10 cellular contexts compared by ENCODE assay signal in the genomic region with DNA sequence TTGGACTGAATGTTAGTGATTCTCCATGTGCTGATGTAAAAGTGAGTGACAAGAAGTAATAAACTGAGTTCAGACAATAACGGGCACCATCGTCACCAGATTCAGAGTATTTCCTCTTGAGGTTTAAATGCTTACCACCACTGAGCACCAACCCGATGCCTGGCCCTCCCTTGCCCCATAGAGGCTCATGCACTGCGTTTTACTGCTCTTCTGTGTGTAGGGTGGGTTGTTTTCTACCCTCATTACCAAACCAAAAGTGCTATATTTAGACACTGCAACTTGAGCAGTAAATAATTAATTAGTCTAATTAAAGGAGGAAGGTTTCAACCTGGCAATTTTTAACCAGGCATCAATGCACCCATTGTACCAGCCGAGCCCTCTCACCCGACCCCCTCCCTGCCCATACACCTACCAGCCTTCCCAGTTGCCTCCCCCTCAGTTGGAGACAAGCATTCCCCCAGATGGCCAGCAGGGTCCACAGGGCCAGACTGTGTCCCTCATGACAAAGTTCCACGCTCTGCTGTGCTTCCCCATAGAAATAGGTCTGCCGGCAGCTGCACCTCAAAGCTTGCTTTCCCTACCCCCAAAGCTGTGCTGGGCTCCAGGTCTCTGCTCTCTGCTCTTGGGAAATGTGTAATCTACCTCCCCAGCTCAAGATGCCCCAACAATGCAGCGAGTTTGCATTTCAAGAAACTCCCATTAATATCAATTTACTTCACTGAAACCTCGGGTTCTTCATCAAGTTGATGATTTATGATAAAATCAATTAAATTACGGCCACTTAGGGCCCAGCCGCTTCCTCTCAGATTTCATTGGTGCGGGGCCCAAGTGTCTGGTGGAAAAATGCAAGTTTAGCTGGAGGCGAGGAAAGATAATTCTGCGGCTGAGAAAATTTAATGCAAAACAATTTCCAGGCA. TPM values are rescaled to one million over a fixed set of nuclear protein-coding genes. Genes with fewer than 3 reads are reported as not detected.
DNase-seq lines count a peak whose midpoint lies in the region; ATAC-seq, FAIRE-seq and TF ChIP-seq lines count a peak whose summit lies in the region.
"Had no signal": no experiment of that assay in that cellular context is flagged by ENCODE, and none has a peak within 500 bp of the region (broad histone marks: within the 10 kb centered on the region; RNA-seq: fewer than 3 reads in every experiment).

No MANE protein-coding gene starts in this region.

- no peak overlapping the region for H3K9ac ChIP-seq in H1 (replicated peaks in 1 of 4; ENCODE audit: extremely low read depth in 1 of 4, low read depth in 3 of 4, low read length in 3 of 4)

- H3K9me3 ChIP-seq in H1 (ENCODE audit: insufficient read depth in 2 of 2, low read depth in 1 of 2, low read length in 1 of 2) (no peaks in the 10 kb centered on the region), spleen (no peaks in the 10 kb centered on the region), left lung (no peaks in the 10 kb centered on the region)

- TF ChIP-seq POLR2A in H1 (IDR thresholded peaks at IDR 0.05; ENCODE audit: control extremely low read depth in 1 of 2, low read depth in 2 of 2, low read length in 2 of 2) (no peak), spleen (IDR thresholded peaks at IDR 0.05) (no peak)

- H3K4me3 ChIP-seq in H1 (ENCODE audit: extremely low read depth in 1 of 4, insufficient read depth in 2 of 4, low read depth in 3 of 4, low read length in 4 of 4) (no peak overlapping the region), spleen (peak overlapping the region in 2 of 8 donors; percentile 42 to 59), left lung (no peak overlapping the region)

- H3K14ac ChIP-seq in H1 (ENCODE audit: insufficient read length) = no peak overlapping the region

- no peak overlapping the region for H2BK20ac ChIP-seq in H1 (ENCODE audit: low read length)

- DNase-seq in NCI-H146 (lab: John Stamatoyannopoulos, UW) (peak; percentile 34), NCI-H146 treated with DMSO at 0.1 percent for 48 hours (lab: John Stamatoyannopoulos, UW; ENCODE audit: unreplicated experiment) (no peak), H1 (ENCODE audit: low read depth in 1 of 2, low spot score in 2 of 2) (no peak), spleen (no peak), NCI-H82 (lab: John Stamatoyannopoulos, UW) (no peak), NCI-H2171 (lab: John Stamatoyannopoulos, UW) (no peak), left lung (no peak)
- DNase-seq: NCI-H1694 treated with DMSO at 0.1 percent for 48 hours had no signal

- no peaks in the 10 kb centered on the region for H3K79me2 ChIP-seq in H1 (ENCODE audit: control insufficient read depth in 1 of 2, insufficient read depth in 2 of 2, low read length in 2 of 2)

- ATAC-seq in HG02981 (IDR thresholded peaks at IDR 0.05; ENCODE audit: unreplicated experiment) (peak; percentile 57), left lung (no peak)

- H4K20me1 ChIP-seq in H1 (replicated peaks in 1 of 2; ENCODE audit: control insufficient read depth in 1 of 2, insufficient read depth in 2 of 2, low read length in 2 of 2) = peaks cover 6 to 37% of the 10 kb centered on the region in 2 experiments

- no peak overlapping the region for H3K4me2 ChIP-seq in H1 (ENCODE audit: insufficient read depth in 1 of 2, low read depth in 2 of 2, low read length in 2 of 2)

- no peak overlapping the region for H4K91ac ChIP-seq in H1 (replicated peaks; ENCODE audit: insufficient read length, low read length)

- no peaks in the 10 kb centered on the region for H3K79me1 ChIP-seq in H1 (ENCODE audit: low read depth, low read length)

- POLR2A ChIA-PET in H1 (lab: Charles Lee; ENCODE audit: partially characterized antibody) = interaction anchor here (1.6 kb wide), 1 partner anchor 19 kb away, joined by 4 read pairs; no protein-coding TSS in a partner anchor

- no peak overlapping the region for H2BK120ac ChIP-seq in H1 (replicated peaks; ENCODE audit: low read depth, low read length)

- H4K5ac ChIP-seq in H1 (ENCODE audit: insufficient read length, low read depth, low read length) = no peak overlapping the region

- CTCF ChIA-PET in H1 (lab: Charles Lee; ENCODE audit: partially characterized antibody) = interaction anchor here (0.6 to 3.4 kb wide), 11 partner anchors 13 to 396 kb away, joined by 3 to 14 read pairs (median 3); partner anchors contain the start of genes HOXB5 and HOXB8

- no peak for TF ChIP-seq RAD21 in H1 (IDR thresholded peaks at IDR 0.05 in 1 of 2, conservative IDR thresholded peaks at IDR 0.05 in 1 of 2; ENCODE audit: low read depth in 2 of 2, low read length in 2 of 2)

- TF ChIP-seq EP300 in H1 (IDR thresholded peaks at IDR 0.05; ENCODE audit: borderline replicate concordance in 1 of 2, low read depth in 2 of 2, low read length in 2 of 2) = no peak

- intact Hi-C loops in spleen (cut with DNase I; ENCODE audit: low total_unique reads) (no loop called here), left lung (cut with DNase I) (no loop called here)

- 34% methylated on average over 15 of the region's 15 CpGs; no CpG with 5 or more reads in 1 of the 2 experiments for WGBS in H1 (ENCODE audit: extremely low coverage in 1 of 2, insufficient coverage in 1 of 2, insufficient read length in 1 of 2, insufficient replicate concordance in 2 of 2, low coverage in 1 of 2, low lambda C conversion rate in 2 of 2, missing lambda C conversion rate in 1 of 2), 2 experiments
- WGBS in spleen, 5 donors = 62 to 67% (median 65%) methylated on average over 15 of the region's 15 CpGs

- H2BK5ac ChIP-seq in H1 (ENCODE audit: low read depth, low read length) = no peak overlapping the region

- FAIRE-seq in H1 (lab: Jason Lieb, UNC) = no peak

- H2AFZ ChIP-seq in H1 (ENCODE audit: low read length) = no peak overlapping the region

- H2BK15ac ChIP-seq in H1 (ENCODE audit: low read length) = no peak overlapping the region

- no peak overlapping the region for H3K18ac ChIP-seq in H1 (ENCODE audit: extremely low read depth, low read length)

- TF ChIP-seq CTCF in H1 (IDR thresholded peaks at IDR 0.05; ENCODE audit: control extremely low read depth in 1 of 3, insufficient read depth in 1 of 3, low read depth in 1 of 3, low read length in 3 of 3) (peak; percentile 10 to 43 (median 36); a peak in 3 of 4 replicates), spleen (IDR thresholded peaks at IDR 0.05 in 8 of 11, conservative IDR thresholded peaks at IDR 0.05 in 3 of 11) (peak in 1 of 11 experiments; percentile 25), left lung (IDR thresholded peaks at IDR 0.05) (no peak)

- no peak overlapping the region for H2BK12ac ChIP-seq in H1 (ENCODE audit: low read depth, low read length)

- H3K27me3 ChIP-seq in H1 (replicated peaks in 1 of 4; ENCODE audit: control insufficient read depth in 3 of 4, extremely low read depth in 1 of 4, insufficient read depth in 3 of 4, low read length in 3 of 4) (peaks cover 99 to 100% (median 100%) of the 10 kb centered on the region in 4 experiments), spleen (replicated peaks in 1 of 7) (peaks cover 0 to 69% (median 8%) of the 10 kb centered on the region in 7 donors), left lung (peaks cover 15 to 90% of the 10 kb centered on the region in 2 donors)

- no peak overlapping the region for H3K27ac ChIP-seq in H1 (ENCODE audit: low read depth, low read length)
- H3K27ac ChIP-seq in spleen = peak overlapping the region in 6 of 8 donors; percentile 25 to 89 (median 64)
- H3K27ac ChIP-seq in left lung = peak overlapping the region in 1 of 2 donors; percentile 67

- peaks cover 4% of the 10 kb centered on the region; the same call in 1 of the 2 replicates for H3K23me2 ChIP-seq in H1 (ENCODE audit: low read depth, low read length)

- H4K8ac ChIP-seq in H1 (ENCODE audit: extremely low read depth, insufficient read depth, low read length) = no peak overlapping the region

- H3K4me1 ChIP-seq in H1 (replicated peaks in 1 of 4; ENCODE audit: control insufficient read depth in 3 of 4, insufficient read depth in 4 of 4, low read length in 3 of 4) = peaks cover 0 to 8% (median 3%) of the 10 kb centered on the region in 4 experiments; a peak in 5 of 7 replicates
- peaks cover 0 to 73% (median 8%) of the 10 kb centered on the region in 6 donors for H3K4me1 ChIP-seq in spleen
- H3K4me1 ChIP-seq in left lung = peaks cover 3 to 7% of the 10 kb centered on the region in 2 donors

- peaks cover 0 to 5% (median 0%) of the 10 kb centered on the region in 4 experiments; a peak in 1 of 8 replicates for H3K36me3 ChIP-seq in H1 (ENCODE audit: control insufficient read depth in 2 of 4, insufficient read depth in 4 of 4, low read length in 3 of 4)
- no peaks in the 10 kb centered on the region for H3K36me3 ChIP-seq in spleen
- no peaks in the 10 kb centered on the region for H3K36me3 ChIP-seq in left lung

- no peak overlapping the region for H3K23ac ChIP-seq in H1 (ENCODE audit: insufficient read length)

- no peak overlapping the region for H3K4ac ChIP-seq in H1 (replicated peaks; ENCODE audit: insufficient read length, low read depth, low read length)

- H3K56ac ChIP-seq in H1 (replicated peaks; ENCODE audit: insufficient read length, low read depth, low read length) = no peak overlapping the region

- no peak overlapping the region for H2AK5ac ChIP-seq in H1 (ENCODE audit: low read depth, low read length)

RNA-seq across cellular contexts. Expression of gene HOXB4, which starts 16.0 kb away (rescaled TPM):
- total RNA-seq in H1 (2021; fragmentation: NEBNext Ultra II Directional; extraction: Animal tissue kit (Norgen Biotek cat#: 25700)) = not detected in 2 replicates
- not detected in 2 replicates for polyA plus RNA-seq in H1 (2011; rRNA removed)
- not detected for polyA plus RNA-seq in H1 (2011; cell fraction: cytosol; rRNA removed)
- not detected for polyA plus RNA-seq in H1 (2011; cell fraction: nucleus; rRNA removed)
- not detected in 4 replicates for polyA plus RNA-seq in H1 (2012, experiment 1 of 2)
- polyA plus RNA-seq in H1 (2012, experiment 2 of 2) = not detected
- polyA plus RNA-seq in H1 (2013, experiment 1 of 2) = not detected
- polyA plus RNA-seq in H1 (2013, experiment 2 of 2) = not detected
- not detected in 2 replicates for polyA minus RNA-seq in H1 (2011; rRNA and poly(A)+ RNA removed)
- not detected for polyA minus RNA-seq in H1 (2011; cell fraction: cytosol; rRNA and poly(A)+ RNA removed)
- not detected for polyA minus RNA-seq in H1 (2011; cell fraction: nucleus; rRNA and poly(A)+ RNA removed)
- total RNA-seq in spleen = 1 to 10 TPM; 1.9 to 6.4 (median 3.6) TPM
- polyA plus RNA-seq in spleen = 1 to 10 TPM; 2.3 to 2.7 (median 2.4) TPM
- total RNA-seq in left lung = 1 to 10 TPM; 4.5 to 4.8 TPM
- total RNA-seq: bronchial epithelial cell had no signal

RNA-seq across cellular contexts. Expression of gene HOXB2, which starts 17.2 kb away (rescaled TPM):
- not detected in 2 replicates for total RNA-seq in H1 (2021; fragmentation: NEBNext Ultra II Directional; extraction: Animal tissue kit (Norgen Biotek cat#: 25700))
- polyA plus RNA-seq in H1 (2011; rRNA removed) (not detected in 2 replicates), spleen (1 to 10 TPM; 7.2 to 8.2 (median 8.0) TPM)
- polyA plus RNA-seq in H1 (2011; cell fraction: cytosol; rRNA removed) = not detected
- polyA plus RNA-seq in H1 (2011; cell fraction: nucleus; rRNA removed) = not detected
- not detected in 4 replicates for polyA plus RNA-seq in H1 (2012, experiment 1 of 2)
- polyA plus RNA-seq in H1 (2012, experiment 2 of 2) = not detected
- not detected for polyA plus RNA-seq in H1 (2013, experiment 1 of 2)
- not detected for polyA plus RNA-seq in H1 (2013, experiment 2 of 2)
- polyA minus RNA-seq in H1 (2011; rRNA and poly(A)+ RNA removed) = not detected in 2 replicates
- not detected for polyA minus RNA-seq in H1 (2011; cell fraction: cytosol; rRNA and poly(A)+ RNA removed)
- 0.90 TPM for polyA minus RNA-seq in H1 (2011; cell fraction: nucleus; rRNA and poly(A)+ RNA removed)
- total RNA-seq in spleen (10 to 100 TPM in 4 of 7 donors, 1 to 10 TPM in 3; 5.9 to 21.9 (median 10.2) TPM), left lung (10 to 100 TPM in 1 of 2 donors, 1 to 10 TPM in 1; 9.7 to 11.8 TPM)
- total RNA-seq: bronchial epithelial cell had no signal

RNA-seq across cellular contexts. Expression of gene HOXB3, which starts 27.9 kb away (rescaled TPM):
- total RNA-seq in H1 (2021; fragmentation: NEBNext Ultra II Directional; extraction: Animal tissue kit (Norgen Biotek cat#: 25700)) = not detected in 2 replicates
- polyA plus RNA-seq in H1 (2011; rRNA removed) = not detected in 2 replicates
- polyA plus RNA-seq in H1 (2011; cell fraction: cytosol; rRNA removed) = not detected
- not detected for polyA plus RNA-seq in H1 (2011; cell fraction: nucleus; rRNA removed)
- 0.28 TPM in 1 of 4 replicates, not detected in the others for polyA plus RNA-seq in H1 (2012, experiment 1 of 2)
- polyA plus RNA-seq in H1 (2012, experiment 2 of 2) = not detected
- not detected for polyA plus RNA-seq in H1 (2013, experiment 1 of 2)
- polyA plus RNA-seq in H1 (2013, experiment 2 of 2) = not detected
- polyA minus RNA-seq in H1 (2011; rRNA and poly(A)+ RNA removed) = 0.19 TPM in 1 of 2 replicates, not detected in the other
- not detected for polyA minus RNA-seq in H1 (2011; cell fraction: cytosol; rRNA and poly(A)+ RNA removed)
- polyA minus RNA-seq in H1 (2011; cell fraction: nucleus; rRNA and poly(A)+ RNA removed) = 1.00 TPM
- total RNA-seq in spleen = 10 to 100 TPM in 4 of 7 donors, 1 to 10 TPM in 3; 6.8 to 23.1 (median 10.4) TPM
- 1 to 10 TPM; 3.6 to 7.8 (median 6.5) TPM for polyA plus RNA-seq in spleen
- total RNA-seq in left lung = 10 to 100 TPM; 10.4 to 15.0 TPM
- total RNA-seq: bronchial epithelial cell had no signal

RNA-seq across cellular contexts. Expression of gene HOXB1, which starts 31.3 kb away (rescaled TPM):
- not detected in 2 replicates for total RNA-seq in H1 (2021; fragmentation: NEBNext Ultra II Directional; extraction: Animal tissue kit (Norgen Biotek cat#: 25700))
- not detected in 2 replicates for polyA plus RNA-seq in H1 (2011; rRNA removed)
- not detected for polyA plus RNA-seq in H1 (2011; cell fraction: cytosol; rRNA removed)
- not detected for polyA plus RNA-seq in H1 (2011; cell fraction: nucleus; rRNA removed)
- 0.10 TPM in 1 of 4 replicates, not detected in the others for polyA plus RNA-seq in H1 (2012, experiment 1 of 2)
- polyA plus RNA-seq in H1 (2012, experiment 2 of 2) = 0.08 TPM
- polyA plus RNA-seq in H1 (2013, experiment 1 of 2) = 0.06 TPM
- 0.09 TPM for polyA plus RNA-seq in H1 (2013, experiment 2 of 2)
- not detected in 2 replicates for polyA minus RNA-seq in H1 (2011; rRNA and poly(A)+ RNA removed)
- not detected for polyA minus RNA-seq in H1 (2011; cell fraction: cytosol; rRNA and poly(A)+ RNA removed)
- not detected for polyA minus RNA-seq in H1 (2011; cell fraction: nucleus; rRNA and poly(A)+ RNA removed)
- total RNA-seq in spleen = not detected
- polyA plus RNA-seq in spleen = under 1 TPM in 1 of 3 donors, not detected in 2; 0.06 TPM
- not detected for total RNA-seq in left lung
- total RNA-seq: bronchial epithelial cell had no signal

RNA-seq across cellular contexts. Expression of gene HOXB5, which starts 31.4 kb away (rescaled TPM):
- not detected in 2 replicates for total RNA-seq in H1 (2021; fragmentation: NEBNext Ultra II Directional; extraction: Animal tissue kit (Norgen Biotek cat#: 25700))
- polyA plus RNA-seq in H1 (2011; rRNA removed) = not detected in 2 replicates
- not detected for polyA plus RNA-seq in H1 (2011; cell fraction: cytosol; rRNA removed)
- polyA plus RNA-seq in H1 (2011; cell fraction: nucleus; rRNA removed) = not detected
- polyA plus RNA-seq in H1 (2012, experiment 1 of 2) = not detected in 4 replicates
- not detected for polyA plus RNA-seq in H1 (2012, experiment 2 of 2)
- polyA plus RNA-seq in H1 (2013, experiment 1 of 2) = not detected
- polyA plus RNA-seq in H1 (2013, experiment 2 of 2) = not detected
- polyA minus RNA-seq in H1 (2011; rRNA and poly(A)+ RNA removed) = 0.07 TPM in 1 of 2 replicates, not detected in the other
- polyA minus RNA-seq in H1 (2011; cell fraction: cytosol; rRNA and poly(A)+ RNA removed) = not detected
- polyA minus RNA-seq in H1 (2011; cell fraction: nucleus; rRNA and poly(A)+ RNA removed) = not detected
- 1 to 10 TPM in 3 of 7 donors, under 1 TPM in 4; 0.43 to 2.6 (median 0.67) TPM for total RNA-seq in spleen
- 1 to 10 TPM in 2 of 3 donors, under 1 TPM in 1; 0.91 to 1.5 (median 1.3) TPM for polyA plus RNA-seq in spleen
- 1 to 10 TPM; 3.3 to 4.2 TPM for total RNA-seq in left lung
- total RNA-seq: bronchial epithelial cell had no signal

Comparison
In these comparisons a context has a peak if more than half of its experiments do, and no peak if none do; other contexts are left out.
1. CTCF ChIP-seq: peak in H1 (3 of 3); none in left lung (0 of 2).